In genomic region chr3:43968465-43968864, GRCh38 we compare ENCODE assay signal across 14 cellular contexts.
"Had no signal": no experiment of that assay in that cellular context is flagged by ENCODE, and none has a peak within 500 bp of the region (broad histone marks: within the 10 kb centered on the region; RNA-seq: fewer than 3 reads in every experiment).

No MANE protein-coding gene starts in this region.

- H3K36me3 ChIP-seq: adrenal gland, upper lobe of right lung had no signal

- H3K4me3 ChIP-seq: adrenal gland, body of pancreas, upper lobe of right lung had no signal

- H3K4me3 Mint-ChIP-seq: central memory CD8-positive, alpha-beta T cell; naive thymus-derived CD4-positive, alpha-beta T cell; stimulated activated naive CD8-positive, alpha-beta T cell treated with anti-CD3 and anti-CD28 coated beads, Interleukin-15, Interleukin-2, amounts not matched to agents 100 ng/mL and 50 ng/mL, for 24 hours had no signal

- H2AFZ ChIP-seq: parathyroid adenoma had no signal

- H3K9me3 ChIP-seq: adrenal gland, body of pancreas, upper lobe of right lung had no signal

- H3K27ac Mint-ChIP-seq: naive thymus-derived CD4-positive, alpha-beta T cell; stimulated activated naive CD8-positive, alpha-beta T cell treated with anti-CD3 and anti-CD28 coated beads, Interleukin-15, Interleukin-2, amounts not matched to agents 100 ng/mL and 50 ng/mL, for 24 hours had no signal

- DNase-seq: activated CD4-positive, alpha-beta T cell treated with anti-CD3 and anti-CD28 coated beads, Interleukin-2, amount 50 U/mL, for 1 hour; activated naive CD4-positive, alpha-beta T cell treated with anti-CD3 and anti-CD28 coated beads, Interleukin-2, amount 50 U/mL, for 16 hours; activated T-cell treated with anti-CD3 and anti-CD28 coated beads, Interleukin-2, amount 50 U/mL, for 1 hour; adrenal gland; body of pancreas; erythroblast; hippocampal formation; naive thymus-derived CD4-positive, alpha-beta T cell; stimulated activated CD4-positive, alpha-beta T cell treated with anti-CD3 and anti-CD28 coated beads, Interleukin-15, amount 100 ng/mL, for 24 hours; stimulated activated CD4-positive, alpha-beta T cell treated with anti-CD3 and anti-CD28 coated beads, Interleukin-4, amount 100 ng/mL, for 24 hours; upper lobe of right lung had no signal

- H3K4me1 Mint-ChIP-seq: central memory CD8-positive, alpha-beta T cell had no signal

- H3K79me2 ChIP-seq: parathyroid adenoma had no signal

- H3K4me1 ChIP-seq: adrenal gland, body of pancreas, parathyroid adenoma, upper lobe of right lung had no signal

- H3K9me3 Mint-ChIP-seq: central memory CD8-positive, alpha-beta T cell; stimulated activated naive CD8-positive, alpha-beta T cell treated with anti-CD3 and anti-CD28 coated beads, Interleukin-15, Interleukin-2, amounts not matched to agents 100 ng/mL and 50 ng/mL, for 24 hours had no signal

- H3K9ac ChIP-seq: parathyroid adenoma had no signal

- H3K27me3 ChIP-seq: adrenal gland, body of pancreas had no signal

- ATAC-seq: body of pancreas; naive thymus-derived CD4-positive, alpha-beta T cell; upper lobe of right lung had no signal

- H3K27ac ChIP-seq: adrenal gland, body of pancreas, parathyroid adenoma, upper lobe of right lung had no signal
